15 cellular contexts compared by ENCODE assay signal in genomic region chr18:63661746-63662145, GRCh38. TPM values are rescaled to one million over a fixed set of nuclear protein-coding genes. Genes with fewer than 3 reads are reported as not detected.
DNase-seq lines count a peak whose midpoint lies in the region; FAIRE-seq and TF ChIP-seq lines count a peak whose summit lies in the region.
"Not testable (repeated sequence)": the region's sequence is repeated elsewhere in the genome, so short reads cannot be mapped to it uniquely, and the experiment has no call there.
"Had no signal": no experiment of that assay in that cellular context is flagged by ENCODE, and none has a peak within 500 bp of the region (broad histone marks: within the 10 kb centered on the region; RNA-seq: fewer than 3 reads in every experiment).

TSS of gene SERPINB3 (minus strand) at chr18:63661893. CDS start at chr18:63661216, 677 bp downstream.

- H3K9ac ChIP-seq in HUES64 (ENCODE audit: low read depth, low read length); mesendoderm (ENCODE audit: low read length): not testable (repeated sequence)

- intact Hi-C loops in MCF 10A (cut with micrococcal nuclease); esophagus squamous epithelium (cut with DNase I); vagina (cut with DNase I): not testable (repeated sequence)

- H3K4me2 ChIP-seq in mesendoderm (ENCODE audit: low read length): not testable (repeated sequence)

- H3K79me1 ChIP-seq in mesendoderm (ENCODE audit: low read length): not testable (repeated sequence)

- TF ChIP-seq POLR2A in esophagus squamous epithelium (IDR thresholded peaks at IDR 0.05); vagina (IDR thresholded peaks at IDR 0.05): not testable (repeated sequence)

- POLR2A ChIA-PET in MCF 10A (lab: Yijun Ruan, JAX): not testable (repeated sequence)

- not testable (repeated sequence) for H3K23ac ChIP-seq in mesendoderm (ENCODE audit: low read length)

- H3K27ac ChIP-seq in HUES64 (ENCODE audit: low read depth, low read length): peak within 1 kb of the TSS; percentile 35; the same call in 1 of the 2 replicates
- peak within 1 kb of the TSS in 1 of 4 donors; percentile 42 for H3K27ac ChIP-seq in esophagus squamous epithelium
- peak within 1 kb of the TSS; percentile 28 for H3K27ac ChIP-seq in mesendoderm (ENCODE audit: low read depth, low read length)
- H3K27ac ChIP-seq in vagina: not testable (repeated sequence)

- not testable (repeated sequence) for H2BK15ac ChIP-seq in mesendoderm (replicated peaks; ENCODE audit: low read depth)

- not testable (repeated sequence) for H2BK120ac ChIP-seq in mesendoderm (ENCODE audit: low read depth, low read length)

- H4K5ac ChIP-seq in mesendoderm (ENCODE audit: low read length): not testable (repeated sequence)

- H3K18ac ChIP-seq in mesendoderm (ENCODE audit: low read length): not testable (repeated sequence)

- CTCF ChIA-PET in MCF 10A (lab: Yijun Ruan, JAX): not testable (repeated sequence)

- not testable (repeated sequence) for BruUV-seq in MCF 10A (replicated peaks; lab: Mats Ljungman, UMichigan)

- H3K4me1 ChIP-seq in HUES64 (ENCODE audit: insufficient read depth, low read length); esophagus squamous epithelium; mesendoderm (ENCODE audit: control insufficient read depth, low read depth, low read length); vagina: not testable (repeated sequence)

- not testable (repeated sequence) for H3K56ac ChIP-seq in mesendoderm (ENCODE audit: low read length)

- H3K4me1 Mint-ChIP-seq in MCF 10A (ENCODE audit: insufficient read depth, unreplicated experiment): peaks cover 22% of the 10 kb centered on the region
- peaks cover 15% of the 10 kb centered on the region for H3K4me1 Mint-ChIP-seq in endothelial cell (ENCODE audit: unreplicated experiment)

- not testable (repeated sequence) for H3K9me3 ChIP-seq in HUES64 (ENCODE audit: insufficient read depth, low read depth, low read length); esophagus squamous epithelium; vagina

- H3K4ac ChIP-seq in mesendoderm (ENCODE audit: low read depth, low read length): not testable (repeated sequence)

- TF ChIP-seq CTCF in MCF 10A (IDR thresholded peaks at IDR 0.05; ENCODE audit: unreplicated experiment); endothelial cell (IDR thresholded peaks at IDR 0.05; ENCODE audit: unreplicated experiment); esophagus squamous epithelium (IDR thresholded peaks at IDR 0.05); vagina (IDR thresholded peaks at IDR 0.05): not testable (repeated sequence)

- not testable (repeated sequence) for H3K36me3 Mint-ChIP-seq in MCF 10A (ENCODE audit: insufficient read depth, unreplicated experiment); endothelial cell (ENCODE audit: low read depth, unreplicated experiment)

- FAIRE-seq in GM19239 (lab: Jason Lieb, UNC): peak; percentile 42

- H3K4me3 Mint-ChIP-seq in MCF 10A (ENCODE audit: unreplicated experiment); endothelial cell (ENCODE audit: unreplicated experiment): not testable (repeated sequence)

- WGBS in HUES64: 83% methylated on average over 1 of the region's 3 CpGs
- 15% methylated on average over 2 of the region's 3 CpGs; no CpG with 5 or more reads in 1 of the 2 donors for WGBS in esophagus squamous epithelium, 2 donors
- WGBS in mesendoderm (ENCODE audit: extremely low coverage, insufficient coverage, low lambda C conversion rate): no CpG with 5 or more reads among the region's 3 CpGs

- not testable (repeated sequence) for H2BK5ac ChIP-seq in mesendoderm (ENCODE audit: low read length)

- H4K8ac ChIP-seq in mesendoderm (ENCODE audit: low read depth, low read length): not testable (repeated sequence)

- not testable (repeated sequence) for H3K27me3 Mint-ChIP-seq in MCF 10A (ENCODE audit: insufficient read depth, unreplicated experiment); endothelial cell (ENCODE audit: unreplicated experiment)

- not testable (repeated sequence) for DNase-seq in GM19239 (ENCODE audit: insufficient read length, low spot score); endothelial cell (ENCODE audit: low spot score); esophagus squamous epithelium (lab: John Stamatoyannopoulos, UW); mesendoderm; vagina (ENCODE audit: extremely low spot score in 2 of 2)
- DNase-seq in MCF 10A (ENCODE audit: unreplicated experiment): peak; percentile 61

- not testable (repeated sequence) for H3K79me2 ChIP-seq in mesendoderm (ENCODE audit: control insufficient read depth, insufficient read depth, low read length)

- H3K36me3 ChIP-seq in HUES64 (ENCODE audit: insufficient read depth, low read length); esophagus squamous epithelium; mesendoderm (ENCODE audit: control insufficient read depth, insufficient read depth, low read length); vagina: not testable (repeated sequence)

- H3K27ac Mint-ChIP-seq in MCF 10A (ENCODE audit: low read depth, unreplicated experiment): not testable (repeated sequence)
- peak within 1 kb of the TSS; percentile 19 for H3K27ac Mint-ChIP-seq in endothelial cell (ENCODE audit: unreplicated experiment)

- H3K27me3 ChIP-seq in HUES64 (ENCODE audit: insufficient read depth, low read length); esophagus squamous epithelium; mesendoderm (ENCODE audit: insufficient read depth, low read length, poor library complexity); vagina: not testable (repeated sequence)

- H2AK5ac ChIP-seq in mesendoderm (ENCODE audit: low read length): not testable (repeated sequence)

- H3K9me3 Mint-ChIP-seq in MCF 10A (ENCODE audit: unreplicated experiment); endothelial cell (ENCODE audit: unreplicated experiment): not testable (repeated sequence)

- H3K4me3 ChIP-seq in HUES64 (ENCODE audit: low read length); esophagus squamous epithelium; mesendoderm (ENCODE audit: low read length); vagina: not testable (repeated sequence)

RNA-seq across cellular contexts. Expression of gene SERPINB3, which starts in this region (rescaled TPM):
- not detected for polyA plus RNA-seq in HUES64 (2013, experiment 1 of 2)
- polyA plus RNA-seq in HUES64 (2013, experiment 2 of 2): not detected
- 0.28 TPM in 1 of 2 replicates, not detected in the other for total RNA-seq in MCF 10A (2022)
- total RNA-seq in endothelial cell (ENCODE audit: unreplicated experiment): not detected
- 1,000 to 10,000 TPM in 1 of 4 donors, 100 to 1,000 TPM in 3; 349 to 1,684 (median 789) TPM for total RNA-seq in esophagus squamous epithelium
- not detected for polyA plus RNA-seq in mesendoderm (2013, experiment 1 of 2)
- not detected for polyA plus RNA-seq in mesendoderm (2013, experiment 2 of 2)
- 464 TPM for total RNA-seq in vagina
- total RNA-seq: Caco-2; CD4-positive, alpha-beta T cell; GM23248; HepG2; HFFc6; HT1080 had no signal
- polyA plus RNA-seq: BJ, HepG2, IgD-negative memory B cell had no signal

Comparison
In these comparisons a context has a peak if more than half of its experiments do, and no peak if none do; other contexts are left out.
1. RNA of gene SERPINB3 (total RNA-seq): 349 to 1,684 TPM in esophagus squamous epithelium and 464 TPM in vagina (single experiment); 0.28 TPM in MCF 10A and not detected in endothelial cell (single experiment); every median in the first group is over 100 times any median in the second.
2. Peak in DNase-seq in MCF 10A; RNA of the gene not detected or under 1 TPM.